In genomic region chr1:3683197-3683596, GRCh38 we compare ENCODE assay signal across 20 cellular contexts. TPM values are rescaled to one million over a fixed set of nuclear protein-coding genes. Genes with fewer than 3 reads are reported as not detected.
"Had no signal": no experiment of that assay in that cellular context is flagged by ENCODE, and none has a peak within 500 bp of the region (broad histone marks: within the 10 kb centered on the region; RNA-seq: fewer than 3 reads in every experiment).

No MANE protein-coding gene starts in this region.

- FAIRE-seq: frontal cortex, small intestine, urothelium cell line had no signal

- H3K27me3 ChIP-seq: colonic mucosa, ovary, right atrium auricular region had no signal

- H3K4me3 ChIP-seq: colonic mucosa, mucosa of descending colon, ovary, right atrium auricular region had no signal

- H3K36me3 ChIP-seq: colonic mucosa, ovary, right atrium auricular region had no signal

- H3K4me3 Mint-ChIP-seq: endodermal cell; naive thymus-derived CD8-positive, alpha-beta T cell; neural crest cell; type B pancreatic cell had no signal

- H3K4me1 ChIP-seq: colonic mucosa, right atrium auricular region had no signal

- H3K36me3 Mint-ChIP-seq: naive thymus-derived CD8-positive, alpha-beta T cell; type B pancreatic cell had no signal

- DNase-seq: colonic mucosa; dermis blood vessel endothelial cell; endodermal cell; islet precursor cell; mammary epithelial cell; naive thymus-derived CD8-positive, alpha-beta T cell; nucleus accumbens; ovary; small intestine; stimulated activated CD4-positive, alpha-beta T cell treated with anti-CD3 and anti-CD28 coated beads, Interleukin-2, amount 100 ng/mL, for 48 hours; stimulated activated naive CD4-positive, alpha-beta T cell treated with Interleukin-2 at 50 U/mL for 16 hours had no signal

- ATAC-seq: left lobe of liver; naive thymus-derived CD8-positive, alpha-beta T cell had no signal

- H3K9me3 Mint-ChIP-seq: endodermal cell; naive thymus-derived CD8-positive, alpha-beta T cell; neural crest cell; type B pancreatic cell had no signal

- H3K27ac ChIP-seq: colonic mucosa, ovary, right atrium auricular region had no signal

- H3K9me3 ChIP-seq: colonic mucosa, mucosa of descending colon, ovary, right atrium auricular region had no signal

- H3K27ac Mint-ChIP-seq: endodermal cell, type B pancreatic cell had no signal

RNA-seq across cellular contexts. Expression of gene TP73, which starts 30.9 kb away (rescaled TPM):
- total RNA-seq: dermis blood vessel endothelial cell; fibroblast of lung; naive thymus-derived CD8-positive, alpha-beta T cell; posterior vena cava had no signal
- polyA plus RNA-seq: fibroblast of lung had no signal
